Comparison of ENCODE assay signal across 8 cellular contexts in the genomic region with DNA sequence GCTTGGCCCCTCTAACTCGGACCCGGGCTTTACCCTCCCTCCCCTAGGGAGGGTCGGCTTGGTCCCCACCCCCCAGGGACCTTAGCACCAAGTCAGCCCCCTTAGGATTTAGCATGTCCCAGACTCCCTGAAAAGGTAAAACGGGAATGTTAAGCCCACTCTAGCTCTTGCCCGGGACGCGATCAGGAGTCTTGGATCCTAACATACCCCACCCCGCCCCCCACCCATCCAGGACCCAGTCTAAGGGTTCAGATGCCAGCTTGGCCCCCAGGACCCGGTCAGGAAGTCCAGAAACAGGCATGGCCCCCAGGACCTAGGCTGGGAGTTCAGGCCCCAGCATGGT. TPM values are rescaled to one million over a fixed set of nuclear protein-coding genes. Genes with fewer than 3 reads are reported as not detected.
DNase-seq lines count a peak whose midpoint lies in the region; ATAC-seq and TF ChIP-seq lines count a peak whose summit lies in the region.

No MANE protein-coding gene starts in this region.

- no peak for TF ChIP-seq POLR2A in vagina (IDR thresholded peaks at IDR 0.05)

- intact Hi-C loops in heart right ventricle (cut with DNase I), result loop anchor here in 8 of 10 donors (5.0 to 10.0 kb wide), 6 partner anchors 39 to 99 kb away; a partner anchor contains a TSS
- intact Hi-C loops in left cardiac atrium (cut with DNase I), result no loop called here
- intact Hi-C loops in dorsolateral prefrontal cortex (cut with DNase I), result loop anchor here (5.0 kb wide), 2 partner anchors 36 to 64 kb away; a partner anchor contains a TSS
- intact Hi-C loops in vagina (cut with DNase I), result loop anchor here (5.0 kb wide), 1 partner anchor 39 kb away; no protein-coding TSS in a partner anchor

- H3K27ac ChIP-seq in heart right ventricle, result peak overlapping the region in 6 of 10 donors; percentile 43 to 69 (median 61)
- peak overlapping the region in 11 of 59 donors; percentile 2 to 70 (median 53) for H3K27ac ChIP-seq in dorsolateral prefrontal cortex
- no peak overlapping the region for H3K27ac ChIP-seq in muscle layer of duodenum (ENCODE audit: low read length)
- peak overlapping the region; percentile 42 for H3K27ac ChIP-seq in vagina

- DNase-seq in heart right ventricle, result no peak
- no peak for DNase-seq in left cardiac atrium
- no peak for DNase-seq in dorsolateral prefrontal cortex
- DNase-seq in vagina (ENCODE audit: extremely low spot score in 2 of 2), result no peak
- DNase-seq in SW 1271 (lab: John Stamatoyannopoulos, UW), result no peak
- no peak for DNase-seq in NCI-H748 (lab: John Stamatoyannopoulos, UW; ENCODE audit: unreplicated experiment)

- 2% methylated on average over 9 of the region's 9 CpGs for whole genome bisulfite sequencing in heart right ventricle, 2 donors

- H3K9me3 ChIP-seq in heart right ventricle (no peaks in the 10 kb centered on the region), muscle layer of duodenum (ENCODE audit: control insufficient read depth in 1 of 2, low read length in 2 of 2) (no peaks in the 10 kb centered on the region), vagina (no peaks in the 10 kb centered on the region)

- peak in 1 of 8 donors; percentile 9 for ATAC-seq in heart right ventricle
- ATAC-seq in left cardiac atrium, result no peak
- no peak for ATAC-seq in GM18517 (IDR thresholded peaks at IDR 0.05; ENCODE audit: unreplicated experiment)

- H3K27me3 ChIP-seq in heart right ventricle (peaks cover 0 to 24% (median 9%) of the 10 kb centered on the region in 7 donors), dorsolateral prefrontal cortex (peaks cover 0 to 26% (median 12%) of the 10 kb centered on the region in 45 donors), muscle layer of duodenum (ENCODE audit: low read depth, low read length) (peaks cover 3% of the 10 kb centered on the region), vagina (no peaks in the 10 kb centered on the region)

- H3K4me1 ChIP-seq in heart right ventricle (peaks cover 17 to 53% (median 35%) of the 10 kb centered on the region in 9 donors), muscle layer of duodenum (ENCODE audit: control insufficient read depth in 1 of 2, insufficient read depth in 2 of 2, low read length in 2 of 2) (peaks cover 0 to 37% of the 10 kb centered on the region in 2 donors), vagina (peaks cover 47% of the 10 kb centered on the region)

- peak overlapping the region; percentile 41 to 63 (median 56) for H3K4me3 ChIP-seq in heart right ventricle
- peak overlapping the region in 56 of 59 donors; percentile 7 to 63 (median 43) for H3K4me3 ChIP-seq in dorsolateral prefrontal cortex
- peak overlapping the region; percentile 16 to 54 for H3K4me3 ChIP-seq in muscle layer of duodenum (ENCODE audit: low read depth in 1 of 2, low read length in 2 of 2)
- peak overlapping the region; percentile 34 to 36 for H3K4me3 ChIP-seq in vagina

- peaks cover 0 to 2% (median 0%) of the 10 kb centered on the region in 9 donors for H3K36me3 ChIP-seq in heart right ventricle
- no peaks in the 10 kb centered on the region for H3K36me3 ChIP-seq in muscle layer of duodenum (ENCODE audit: control insufficient read depth in 1 of 2, insufficient read depth in 2 of 2, low read length in 2 of 2)
- H3K36me3 ChIP-seq in vagina, result no peaks in the 10 kb centered on the region

- TF ChIP-seq CTCF in heart right ventricle (IDR thresholded peaks at IDR 0.05), result no peak
- TF ChIP-seq CTCF in dorsolateral prefrontal cortex (IDR thresholded peaks at IDR 0.05 in 54 of 56, conservative IDR thresholded peaks at IDR 0.05 in 2 of 56; ENCODE audit: low read depth in 1 of 56, partially characterized antibody in 56 of 56), result no peak
- TF ChIP-seq CTCF in vagina (IDR thresholded peaks at IDR 0.05), result no peak

RNA-seq across cellular contexts. Expression of a gene that starts 0.4 kb away (rescaled TPM):
- 1 to 10 TPM; 3.8 to 9.1 (median 4.7) TPM for total RNA-seq in heart right ventricle
- 10 to 100 TPM in 1 of 2 donors, 1 to 10 TPM in 1; 6.2 to 14.7 TPM for polyA plus RNA-seq in heart right ventricle
- 1 to 10 TPM; 7.5 to 7.7 TPM for total RNA-seq in left cardiac atrium
- 10 to 100 TPM in 61 of 120 experiments, 1 to 10 TPM in 59; 5.5 to 25.9 (median 10.1) TPM for total RNA-seq in dorsolateral prefrontal cortex
- 14.5 TPM for total RNA-seq in vagina

RNA-seq across cellular contexts. Expression of a gene that starts 9.2 kb away (rescaled TPM):
- 1 to 10 TPM in 8 of 10 donors, under 1 TPM in 2; 0.53 to 2.1 (median 1.6) TPM for total RNA-seq in heart right ventricle
- 1 to 10 TPM; 2.1 to 3.1 TPM for polyA plus RNA-seq in heart right ventricle
- 1 to 10 TPM; 1.3 to 1.5 TPM for total RNA-seq in left cardiac atrium
- total RNA-seq in dorsolateral prefrontal cortex, result 1 to 10 TPM in 67 of 120 experiments, under 1 TPM in 52, not detected in 1; 0.29 to 2.7 (median 1.1) TPM
- 1.5 TPM for total RNA-seq in vagina

RNA-seq across cellular contexts. Expression of a gene that starts 28.4 kb away (rescaled TPM):
- total RNA-seq in heart right ventricle, result 10 to 100 TPM in 5 of 10 donors, 1 to 10 TPM in 5; 4.1 to 19.8 (median 10.3) TPM
- polyA plus RNA-seq in heart right ventricle, result 10 to 100 TPM; 10.0 to 13.2 TPM
- total RNA-seq in left cardiac atrium, result 10 to 100 TPM; 23.5 to 28.3 TPM
- 100 to 1,000 TPM in 2 of 120 experiments, 10 to 100 TPM in 118; 42.8 to 103 (median 77.0) TPM for total RNA-seq in dorsolateral prefrontal cortex
- 16.5 TPM for total RNA-seq in vagina

RNA-seq across cellular contexts. Expression of a gene that starts 35.4 kb away (rescaled TPM):
- total RNA-seq in heart right ventricle (10 to 100 TPM in 2 of 10 donors, 1 to 10 TPM in 8; 1.2 to 14.4 (median 3.2) TPM), left cardiac atrium (10 to 100 TPM; 11.3 to 15.1 TPM), dorsolateral prefrontal cortex (10 to 100 TPM in 111 of 120 experiments, 1 to 10 TPM in 9; 7.4 to 50.1 (median 15.3) TPM), vagina (19.6 TPM)
- polyA plus RNA-seq in heart right ventricle, result 10 to 100 TPM in 1 of 2 donors, 1 to 10 TPM in 1; 5.2 to 37.5 TPM

RNA-seq across cellular contexts. Expression of a gene that starts 37.4 kb away (rescaled TPM):
- total RNA-seq in heart right ventricle (10 to 100 TPM; 13.4 to 25.5 (median 19.7) TPM), left cardiac atrium (10 to 100 TPM; 16.4 to 20.0 TPM), dorsolateral prefrontal cortex (100 to 1,000 TPM in 3 of 120 experiments, 10 to 100 TPM in 117; 31.2 to 104 (median 61.7) TPM), vagina (24.1 TPM)
- polyA plus RNA-seq in heart right ventricle, result 10 to 100 TPM; 13.0 to 79.9 TPM

Comparison
In these comparisons a context has a peak if more than half of its experiments do, and no peak if none do; other contexts are left out.
1. intact Hi-C loops: an anchor here in heart right ventricle (5.0 to 10.0 kb wide), dorsolateral prefrontal cortex (5.0 kb wide) and vagina (5.0 kb wide); none called in left cardiac atrium.